20 cellular contexts compared by ENCODE assay signal in the genomic region with DNA sequence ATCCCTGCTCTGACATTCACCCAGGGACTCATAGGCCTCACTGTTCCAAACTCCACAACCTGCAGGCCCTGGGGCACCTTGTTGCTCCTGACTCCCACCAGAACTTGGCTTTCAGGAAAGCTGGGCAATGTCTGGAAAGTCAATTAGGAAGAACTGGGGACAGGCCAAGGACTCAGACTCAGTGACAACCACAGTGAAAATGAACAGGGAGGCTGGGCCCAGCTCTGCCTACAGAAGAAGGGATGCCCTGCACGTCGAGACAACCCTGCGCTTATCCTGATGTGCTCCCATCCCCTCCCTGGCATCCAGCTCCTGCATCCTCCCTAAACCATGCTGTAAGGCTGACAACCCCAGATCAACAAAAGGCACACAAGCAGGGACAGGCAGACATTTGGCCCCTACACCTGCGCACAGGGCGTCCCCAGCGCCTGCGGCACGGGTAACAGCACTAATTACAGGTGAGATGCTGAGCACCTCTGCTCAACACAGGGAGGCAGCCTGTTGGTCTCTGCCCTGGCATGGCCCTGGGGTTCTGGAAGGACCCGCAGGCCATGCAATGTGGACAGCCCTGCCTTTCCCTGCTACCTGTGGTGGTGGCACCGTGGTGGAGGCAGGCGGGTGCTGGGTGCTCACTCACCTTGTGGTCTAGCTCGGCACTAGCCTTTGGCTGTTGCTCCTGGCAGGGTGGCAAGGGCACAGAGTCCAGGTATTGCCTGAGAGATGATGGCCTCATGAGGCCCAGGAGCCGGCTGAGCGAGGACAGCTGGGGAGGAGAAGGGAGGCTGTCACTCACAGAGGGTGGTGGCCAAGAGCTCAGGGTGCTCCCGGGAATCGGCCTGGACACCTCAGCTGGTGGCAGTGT. TPM values are rescaled to one million over a fixed set of nuclear protein-coding genes. Genes with fewer than 3 reads are reported as not detected.
DNase-seq lines count a peak whose midpoint lies in the region; ATAC-seq lines count a peak whose summit lies in the region.
"Had no signal": no experiment of that assay in that cellular context is flagged by ENCODE, and none has a peak within 500 bp of the region (broad histone marks: within the 10 kb centered on the region; RNA-seq: fewer than 3 reads in every experiment).

No MANE protein-coding gene starts in this region.

- intact Hi-C loops in cardiac septum (cut with DNase I), result no loop called here

- ATAC-seq in HG03439 (IDR thresholded peaks at IDR 0.05; ENCODE audit: unreplicated experiment), result no peak
- ATAC-seq: stimulated activated naive B cell treated with anti-CD40 and anti-IgM and Interleukin-4, amounts not matched to agents 10 μg/mL and 1 μg/mL and 100 μg/mL, for 72 hours had no signal

- DNase-seq in NCI-H1417 (lab: John Stamatoyannopoulos, UW) (peak in 2 of 3 experiments; percentile 11 to 28), NCI-H1417 treated with DMSO at 0.1 percent for 48 hours (lab: John Stamatoyannopoulos, UW) (no peak), myocyte (ENCODE audit: low read depth) (peak; percentile 41), cardiac septum (ENCODE audit: low spot score) (no peak), NK-92 (lab: John Stamatoyannopoulos, UW; ENCODE audit: unreplicated experiment) (no peak)
- DNase-seq: 8988T; activated CD4-positive, alpha-beta T cell treated with anti-CD3 and anti-CD28 coated beads, Interleukin-2, amount 50 U/mL, for 4 hours; activated gamma-delta T cell; activated T-cell treated with anti-CD3 and anti-CD28 coated beads for 4 hours; adrenal gland; HFFc6; KBM-7; NCI-H1930; NCI-H226; SIG-M5; stimulated activated naive B cell treated with anti-CD40 and anti-IgM and Interleukin-4, amounts not matched to agents 10 μg/mL and 1 μg/mL and 100 μg/mL, for 72 hours; tibial artery had no signal

- H3K27ac ChIP-seq in cingulate gyrus (ENCODE audit: low read depth, low read length) (peak overlapping the region; percentile 39), temporal lobe (ENCODE audit: low read depth, low read length) (peak overlapping the region; percentile 74)
- H3K27ac ChIP-seq: adrenal gland had no signal

RNA-seq across cellular contexts. Expression of a gene that starts 23.6 kb away (rescaled TPM):
- total RNA-seq in myocyte (74.5 and 88.9 TPM in 2 replicates), temporal lobe (42.8 TPM), cardiac septum (25.6 TPM)
- polyA plus RNA-seq in myocyte (2012), result 31.1 TPM

RNA-seq across cellular contexts. Expression of a gene that starts 35.7 kb away (rescaled TPM):
- total RNA-seq in myocyte (10.5 and 15.6 TPM in 2 replicates), temporal lobe (5.4 TPM), cardiac septum (15.2 TPM)
- 14.9 TPM for polyA plus RNA-seq in myocyte (2012)

RNA-seq across cellular contexts. Expression of a gene that starts 49.7 kb away (rescaled TPM):
- total RNA-seq in myocyte (3.4 and 4.3 TPM in 2 replicates), temporal lobe (5.2 TPM), cardiac septum (10.6 TPM)
- polyA plus RNA-seq in myocyte (2012), result 2.6 TPM

Comparison
In these comparisons a context has a peak if more than half of its experiments do, and no peak if none do; other contexts are left out.
1. DNase-seq: peak in NCI-H1417 (2 of 3) and myocyte (single experiment); none in NCI-H1417 treated with DMSO at 0.1 percent for 48 hours (single experiment), cardiac septum (single experiment) and NK-92 (single experiment).